ENCODE assay signal across 25 cellular contexts in the genomic region with DNA sequence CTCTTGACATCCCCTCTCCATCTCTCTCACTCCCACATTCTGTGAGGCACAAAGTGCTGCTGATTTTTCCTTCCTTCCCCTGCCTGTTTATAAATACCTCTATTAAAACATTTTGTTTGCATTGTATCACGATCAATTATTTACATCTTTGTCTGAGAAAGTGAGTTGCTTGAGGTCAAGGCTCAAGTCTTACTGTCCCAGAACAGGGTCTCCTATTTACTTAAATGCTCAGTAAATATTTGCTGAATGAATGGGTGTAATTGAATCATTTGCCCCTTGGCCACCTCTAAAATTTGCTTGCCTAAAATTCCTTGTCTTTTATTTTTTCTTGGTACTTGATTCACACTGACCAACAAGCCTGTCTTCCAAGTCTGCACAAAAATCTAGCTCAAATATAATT.
"Had no signal": no experiment of that assay in that cellular context is flagged by ENCODE, and none has a peak within 500 bp of the region (broad histone marks: within the 10 kb centered on the region; RNA-seq: fewer than 3 reads in every experiment).

No MANE protein-coding gene starts in this region.

- H3K9me3 ChIP-seq: esophagus squamous epithelium, heart right ventricle, left lung, mucosa of descending colon, ovary, right lobe of liver, thoracic aorta, tibial nerve, upper lobe of left lung had no signal

- H3K27me3 Mint-ChIP-seq: dendritic cell treated with granulocyte-macrophage colony-stimulating factor and Interleukin-4, amounts not matched to agents 40 ng/mL and 50 ng/mL, for 4 days; stimulated activated naive CD8-positive, alpha-beta T cell treated with anti-CD3 and anti-CD28 coated beads, Interleukin-15, Interleukin-2, amounts not matched to agents 100 ng/mL and 50 ng/mL, for 24 hours had no signal

- H3K36me3 ChIP-seq: left lung, ovary, right lobe of liver, thoracic aorta, upper lobe of left lung had no signal

- DNase-seq: effector memory CD4-positive, alpha-beta T cell; esophagus squamous epithelium; foreskin melanocyte; glutamatergic neuron; heart right ventricle; hippocampal formation; left cardiac atrium; left lung; mesenchymal stem cell; mucosa of descending colon; naive B cell; ovary; posterior cingulate gyrus; right lobe of liver; small intestine; stimulated activated CD4-positive, alpha-beta T cell treated with anti-CD3 and anti-CD28 coated beads, Interleukin-15, amount 100 ng/mL, for 24 hours; stimulated activated CD4-positive, alpha-beta T cell treated with anti-CD3 and anti-CD28 coated beads, Interleukin-2, amount 100 ng/mL, for 48 hours; stimulated activated naive B cell treated with anti-CD40 and anti-IgM and Interleukin-4, amounts not matched to agents 10 μg/mL and 1 μg/mL and 100 μg/mL, for 72 hours; upper lobe of left lung had no signal

- H3K4me3 ChIP-seq: esophagus squamous epithelium, heart right ventricle, left lung, mucosa of descending colon, ovary, right lobe of liver, thoracic aorta, tibial nerve, upper lobe of left lung had no signal

- H3K36me3 Mint-ChIP-seq: naive B cell; stimulated activated naive B cell treated with anti-CD40 and anti-IgM and Interleukin-4, amounts not matched to agents 10 μg/mL and 1 μg/mL and 100 μg/mL, for 72 hours had no signal

- H3K9me3 Mint-ChIP-seq: nephron had no signal

- H3K4me3 Mint-ChIP-seq: dendritic cell treated with granulocyte-macrophage colony-stimulating factor and Interleukin-4, amounts not matched to agents 40 ng/mL and 50 ng/mL, for 4 days; mesothelial cell of epicardium; nephron; stimulated activated naive B cell treated with anti-CD40 and anti-IgM and Interleukin-4, amounts not matched to agents 10 μg/mL and 1 μg/mL and 100 μg/mL, for 72 hours; stimulated activated naive CD8-positive, alpha-beta T cell treated with anti-CD3 and anti-CD28 coated beads, Interleukin-15, Interleukin-2, amounts not matched to agents 100 ng/mL and 50 ng/mL, for 24 hours had no signal

- H3K27ac Mint-ChIP-seq: dendritic cell treated with granulocyte-macrophage colony-stimulating factor and Interleukin-4, amounts not matched to agents 40 ng/mL and 50 ng/mL, for 4 days; mesothelial cell of epicardium; naive B cell; nephron; stimulated activated naive B cell treated with anti-CD40 and anti-IgM and Interleukin-4, amounts not matched to agents 10 μg/mL and 1 μg/mL and 100 μg/mL, for 72 hours; stimulated activated naive CD8-positive, alpha-beta T cell treated with anti-CD3 and anti-CD28 coated beads, Interleukin-15, Interleukin-2, amounts not matched to agents 100 ng/mL and 50 ng/mL, for 24 hours had no signal

- H3K4me1 Mint-ChIP-seq: naive B cell; stimulated activated naive B cell treated with anti-CD40 and anti-IgM and Interleukin-4, amounts not matched to agents 10 μg/mL and 1 μg/mL and 100 μg/mL, for 72 hours had no signal

- H3K27ac ChIP-seq: esophagus squamous epithelium, heart right ventricle, left lung, ovary, right lobe of liver, thoracic aorta, tibial nerve, upper lobe of left lung had no signal

- H3K27me3 ChIP-seq: esophagus squamous epithelium, heart right ventricle, left lung, ovary, right lobe of liver, tibial nerve, upper lobe of left lung had no signal

- H3K4me1 ChIP-seq: esophagus squamous epithelium, right lobe of liver had no signal

- ATAC-seq: heart right ventricle; left cardiac atrium; left lung; mucosa of descending colon; right lobe of liver; stimulated activated naive B cell treated with anti-CD40 and anti-IgM and Interleukin-4, amounts not matched to agents 10 μg/mL and 1 μg/mL and 100 μg/mL, for 72 hours had no signal
